8 cellular contexts compared by ENCODE assay signal in genomic region chr6:99467509-99468106, GRCh38. TPM values are rescaled to one million over a fixed set of nuclear protein-coding genes. Genes with fewer than 3 reads are reported as not detected.
DNase-seq lines count a peak whose midpoint lies in the region; FAIRE-seq and TF ChIP-seq lines count a peak whose summit lies in the region.

No MANE protein-coding gene starts in this region.

- H3K4me2 ChIP-seq in OCI-LY3 (ENCODE audit: low read length), result no peak overlapping the region
- no peak overlapping the region for H3K4me2 ChIP-seq in endothelial cell of umbilical vein (ENCODE audit: insufficient read depth, low read length)

- H3K4me3 Mint-ChIP-seq in HFFc6, result no peak overlapping the region
- H3K4me3 Mint-ChIP-seq in activated T-helper 2 cell treated with anti-CD3 and anti-CD28 coated beads, Interferon-gamma antibody, Interleukin-2, Interleukin-4, amounts not matched to agents 10 μg/mL and 5 μg/mL and 100 μg/mL, durations not matched to agents 14 hours and 24 hours and 36 hours (ENCODE audit: low read depth), result no peak overlapping the region
- no peak overlapping the region for H3K4me3 Mint-ChIP-seq in activated CD4-positive, alpha-beta T cell treated with anti-CD3 and anti-CD28 coated beads, Interleukin-2, amount 10 ng/mL, durations not matched to agents 24 days and 14 days

- H3K4me1 Mint-ChIP-seq in HFFc6 (ENCODE audit: low read depth), result no peaks in the 10 kb centered on the region
- no peaks in the 10 kb centered on the region for H3K4me1 Mint-ChIP-seq in activated T-helper 2 cell treated with anti-CD3 and anti-CD28 coated beads, Interferon-gamma antibody, Interleukin-2, Interleukin-4, amounts not matched to agents 10 μg/mL and 5 μg/mL and 100 μg/mL, durations not matched to agents 14 hours and 24 hours and 36 hours (ENCODE audit: low read depth)
- H3K4me1 Mint-ChIP-seq in activated CD4-positive, alpha-beta T cell treated with anti-CD3 and anti-CD28 coated beads, Interleukin-2, amount 10 ng/mL, durations not matched to agents 24 days and 14 days, result no peaks in the 10 kb centered on the region

- no peaks in the 10 kb centered on the region for H3K27me3 ChIP-seq in OCI-LY3 (ENCODE audit: low read depth, low read length)
- no peaks in the 10 kb centered on the region for H3K27me3 ChIP-seq in endothelial cell of umbilical vein (ENCODE audit: control insufficient read depth in 2 of 2, insufficient read depth in 2 of 2, low read length in 2 of 2)

- CTCF ChIA-PET in endothelial cell of umbilical vein (lab: Charles Lee), result interaction anchor here (0.5 to 3.0 kb wide), 26 partner anchors 10 to 899 kb away, joined by 3 to 57 read pairs (median 4); no protein-coding TSS in a partner anchor

- intact Hi-C loops in endothelial cell of umbilical vein (cut with micrococcal nuclease), result loop anchor here (1.0 to 5.0 kb wide), 3 partner anchors 147 to 355 kb away; no protein-coding TSS in a partner anchor
- intact Hi-C loops in activated T-helper 2 cell treated with anti-CD3 and anti-CD28 coated beads, Interferon-gamma antibody, Interleukin-2, Interleukin-4, amounts not matched to agents 10 μg/mL and 5 μg/mL and 100 μg/mL, durations not matched to agents 14 hours and 24 hours and 36 hours (cut with micrococcal nuclease), result loop anchor here (1.0 to 5.0 kb wide), 3 partner anchors 120 to 279 kb away; no protein-coding TSS in a partner anchor
- intact Hi-C loops in activated CD4-positive, alpha-beta T cell treated with anti-CD3 and anti-CD28 coated beads, Interleukin-2, amount 10 ng/mL, durations not matched to agents 24 days and 14 days (cut with micrococcal nuclease), result loop anchor here (1.0 to 5.0 kb wide), 3 partner anchors 55 to 279 kb away; no protein-coding TSS in a partner anchor

- H3K36me3 Mint-ChIP-seq in HFFc6 (ENCODE audit: low read depth), result no peaks in the 10 kb centered on the region
- H3K36me3 Mint-ChIP-seq in activated T-helper 2 cell treated with anti-CD3 and anti-CD28 coated beads, Interferon-gamma antibody, Interleukin-2, Interleukin-4, amounts not matched to agents 10 μg/mL and 5 μg/mL and 100 μg/mL, durations not matched to agents 14 hours and 24 hours and 36 hours (ENCODE audit: low read depth), result peaks cover 3% of the 10 kb centered on the region
- H3K36me3 Mint-ChIP-seq in activated CD4-positive, alpha-beta T cell treated with anti-CD3 and anti-CD28 coated beads, Interleukin-2, amount 10 ng/mL, durations not matched to agents 24 days and 14 days (ENCODE audit: low read depth), result no peaks in the 10 kb centered on the region

- H3K4me3 ChIP-seq in OCI-LY3 (ENCODE audit: low read length), result no peak overlapping the region
- no peak overlapping the region for H3K4me3 ChIP-seq in endothelial cell of umbilical vein (replicated peaks in 1 of 3; ENCODE audit: insufficient read depth in 1 of 3, low read depth in 1 of 3, low read length in 3 of 3)

- no peaks in the 10 kb centered on the region for H3K27me3 Mint-ChIP-seq in HFFc6 (ENCODE audit: insufficient read depth)
- H3K27me3 Mint-ChIP-seq in activated T-helper 2 cell treated with anti-CD3 and anti-CD28 coated beads, Interferon-gamma antibody, Interleukin-2, Interleukin-4, amounts not matched to agents 10 μg/mL and 5 μg/mL and 100 μg/mL, durations not matched to agents 14 hours and 24 hours and 36 hours (ENCODE audit: low read depth), result no peaks in the 10 kb centered on the region
- H3K27me3 Mint-ChIP-seq in activated CD4-positive, alpha-beta T cell treated with anti-CD3 and anti-CD28 coated beads, Interleukin-2, amount 10 ng/mL, durations not matched to agents 24 days and 14 days, result no peaks in the 10 kb centered on the region

- TF ChIP-seq POLR2A in endothelial cell of umbilical vein (IDR thresholded peaks at IDR 0.05; ENCODE audit: low read depth, low read length), result no peak

- H3K36me3 ChIP-seq in OCI-LY3 (replicated peaks; ENCODE audit: low read depth, low read length) (peaks cover 3% of the 10 kb centered on the region), endothelial cell of umbilical vein (ENCODE audit: control insufficient read depth in 2 of 2, extremely low read depth in 1 of 2, insufficient read depth in 2 of 2, low read length in 2 of 2) (peaks cover 0 to 1% of the 10 kb centered on the region in 2 experiments)

- DNase-seq in GM03348 (ENCODE audit: low spot score) (peak; percentile 60), HFFc6 (peak; percentile 7), endothelial cell of umbilical vein (ENCODE audit: low read depth, low spot score) (peak; percentile 28), pons (ENCODE audit: low spot score) (peak; percentile 40), cortex of kidney (lab: John Stamatoyannopoulos, UW) (no peak)
- DNase-seq in activated T-helper 2 cell treated with anti-CD3 and anti-CD28 coated beads, Interferon-gamma antibody, Interleukin-2, Interleukin-4, amounts not matched to agents 10 μg/mL and 5 μg/mL and 100 μg/mL, durations not matched to agents 14 hours and 24 hours and 36 hours (ENCODE audit: low spot score), result no peak
- no peak for DNase-seq in activated CD4-positive, alpha-beta T cell treated with anti-CD3 and anti-CD28 coated beads, Interleukin-2, amount 10 ng/mL, durations not matched to agents 24 days and 14 days

- no peaks in the 10 kb centered on the region for H3K9me3 ChIP-seq in OCI-LY3 (ENCODE audit: insufficient read depth, low read length)
- H3K9me3 ChIP-seq in endothelial cell of umbilical vein (replicated peaks; ENCODE audit: control insufficient read depth, insufficient read depth, low read length), result no peaks in the 10 kb centered on the region

- H3K79me2 ChIP-seq in OCI-LY3 (ENCODE audit: low read length), result no peaks in the 10 kb centered on the region
- no peaks in the 10 kb centered on the region for H3K79me2 ChIP-seq in endothelial cell of umbilical vein (ENCODE audit: control insufficient read depth, insufficient read depth, low read length)

- FAIRE-seq in endothelial cell of umbilical vein (lab: Jason Lieb, UNC), result no peak

- H4K20me1 ChIP-seq in OCI-LY3 (ENCODE audit: insufficient read depth, low read length) (no peaks in the 10 kb centered on the region), endothelial cell of umbilical vein (replicated peaks; ENCODE audit: control insufficient read depth, extremely low read depth, insufficient read depth, low read length) (no peaks in the 10 kb centered on the region)

- no peaks in the 10 kb centered on the region for H3K9me1 ChIP-seq in endothelial cell of umbilical vein (replicated peaks; ENCODE audit: control insufficient read depth, extremely low read depth, insufficient read depth, low read length)

- H3K27ac ChIP-seq in OCI-LY3 (ENCODE audit: low read length) (no peak overlapping the region), endothelial cell of umbilical vein (ENCODE audit: insufficient read depth, low read depth, low read length) (no peak overlapping the region)

- H3K9ac ChIP-seq in OCI-LY3 (ENCODE audit: low read length) (no peak overlapping the region), endothelial cell of umbilical vein (replicated peaks; ENCODE audit: extremely low read depth, insufficient read depth, low read length) (no peak overlapping the region)

- no TSS peak for BruUV-seq in endothelial cell of umbilical vein (replicated peaks; lab: Mats Ljungman, UMichigan)

- H2AFZ ChIP-seq in OCI-LY3 (ENCODE audit: low read depth, low read length), result no peak overlapping the region
- H2AFZ ChIP-seq in endothelial cell of umbilical vein (ENCODE audit: low read depth, low read length), result no peak overlapping the region

- no peaks in the 10 kb centered on the region for H3K9me3 Mint-ChIP-seq in HFFc6
- no peaks in the 10 kb centered on the region for H3K9me3 Mint-ChIP-seq in activated T-helper 2 cell treated with anti-CD3 and anti-CD28 coated beads, Interferon-gamma antibody, Interleukin-2, Interleukin-4, amounts not matched to agents 10 μg/mL and 5 μg/mL and 100 μg/mL, durations not matched to agents 14 hours and 24 hours and 36 hours
- H3K9me3 Mint-ChIP-seq in activated CD4-positive, alpha-beta T cell treated with anti-CD3 and anti-CD28 coated beads, Interleukin-2, amount 10 ng/mL, durations not matched to agents 24 days and 14 days, result no peaks in the 10 kb centered on the region

- POLR2A ChIA-PET in endothelial cell of umbilical vein (lab: Charles Lee), result no interaction called here

- H3K4me1 ChIP-seq in OCI-LY3 (ENCODE audit: low read length), result 0 out of 2 replicates have a peak, but pooled peaks cover 7% of the 10 kb centered on the region
- no peaks in the 10 kb centered on the region for H3K4me1 ChIP-seq in endothelial cell of umbilical vein (ENCODE audit: control insufficient read depth, extremely low read depth, insufficient read depth, low read length)

- TF ChIP-seq CTCF in HFFc6 (IDR thresholded peaks at IDR 0.05) (peak; percentile 84), OCI-LY3 (IDR thresholded peaks at IDR 0.05; ENCODE audit: low read depth, low read length) (peak; percentile 50), endothelial cell of umbilical vein (IDR thresholded peaks at IDR 0.05; ENCODE audit: extremely low read depth in 1 of 2, insufficient read depth in 1 of 2, low read depth in 1 of 2, low read length in 2 of 2) (peak; percentile 25 to 48)

- dilution Hi-C loops in endothelial cell of umbilical vein (cut with MboI; ENCODE audit: extremely low pct_ligation_motif_present, low sequenced_read_pairs), result no loop called here

- no peak overlapping the region for H3K27ac Mint-ChIP-seq in HFFc6
- no peak overlapping the region for H3K27ac Mint-ChIP-seq in activated T-helper 2 cell treated with anti-CD3 and anti-CD28 coated beads, Interferon-gamma antibody, Interleukin-2, Interleukin-4, amounts not matched to agents 10 μg/mL and 5 μg/mL and 100 μg/mL, durations not matched to agents 14 hours and 24 hours and 36 hours
- no peak overlapping the region for H3K27ac Mint-ChIP-seq in activated CD4-positive, alpha-beta T cell treated with anti-CD3 and anti-CD28 coated beads, Interleukin-2, amount 10 ng/mL, durations not matched to agents 24 days and 14 days

RNA-seq across cellular contexts. Expression of gene PNISR, which starts 42.5 kb away (rescaled TPM):
- 10 to 100 TPM; 40.9 to 51.3 (median 45.2) TPM for total RNA-seq in HFFc6 (2021; fragmentation: NEBNext Ultra II Directional; extraction: Animal tissue kit (Norgen Biotek cat#: 25700))
- total RNA-seq in endothelial cell of umbilical vein, result 79.9 and 106 TPM in 2 replicates
- 19.1 and 34.6 TPM in 2 replicates for polyA plus RNA-seq in endothelial cell of umbilical vein
- polyA plus RNA-seq in endothelial cell of umbilical vein (2011; cell fraction: cytosol; rRNA removed), result 13.5 and 17.4 TPM in 2 replicates
- polyA plus RNA-seq in endothelial cell of umbilical vein (2011; cell fraction: nucleus; rRNA removed), result 243 and 274 TPM in 2 replicates
- 51.8 and 68.7 TPM in 2 replicates for polyA plus RNA-seq in endothelial cell of umbilical vein (2012)
- polyA minus RNA-seq in endothelial cell of umbilical vein, result 54.1 and 55.4 TPM in 2 replicates
- polyA minus RNA-seq in endothelial cell of umbilical vein (2011; cell fraction: cytosol; rRNA and poly(A)+ RNA removed), result 13.4 TPM
- polyA minus RNA-seq in endothelial cell of umbilical vein (2011; cell fraction: nucleus; rRNA and poly(A)+ RNA removed), result 145 and 205 TPM in 2 replicates
- total RNA-seq in activated T-helper 2 cell treated with anti-CD3 and anti-CD28 coated beads, Interferon-gamma antibody, Interleukin-2, Interleukin-4, amounts not matched to agents 10 μg/mL and 5 μg/mL and 100 μg/mL, durations not matched to agents 14 hours and 24 hours and 36 hours, result 125 and 129 TPM in 2 replicates
- 109 and 117 TPM in 2 replicates for total RNA-seq in activated CD4-positive, alpha-beta T cell treated with anti-CD3 and anti-CD28 coated beads, Interleukin-2, amount 10 ng/mL, durations not matched to agents 24 days and 14 days

RNA-seq across cellular contexts. Expression of gene USP45, which starts 47.6 kb away (rescaled TPM):
- 10 to 100 TPM in 5 of 6 experiments, 1 to 10 TPM in 1; 9.9 to 12.7 (median 10.5) TPM for total RNA-seq in HFFc6 (2021; fragmentation: NEBNext Ultra II Directional; extraction: Animal tissue kit (Norgen Biotek cat#: 25700))
- total RNA-seq in endothelial cell of umbilical vein, result 11.3 and 13.6 TPM in 2 replicates
- 1.9 and 2.7 TPM in 2 replicates for polyA plus RNA-seq in endothelial cell of umbilical vein
- polyA plus RNA-seq in endothelial cell of umbilical vein (2011; cell fraction: cytosol; rRNA removed), result 6.1 and 6.7 TPM in 2 replicates
- 19.1 and 19.7 TPM in 2 replicates for polyA plus RNA-seq in endothelial cell of umbilical vein (2011; cell fraction: nucleus; rRNA removed)
- polyA plus RNA-seq in endothelial cell of umbilical vein (2012), result 10.6 and 12.8 TPM in 2 replicates
- 8.0 and 10.0 TPM in 2 replicates for polyA minus RNA-seq in endothelial cell of umbilical vein
- 6.1 TPM for polyA minus RNA-seq in endothelial cell of umbilical vein (2011; cell fraction: cytosol; rRNA and poly(A)+ RNA removed)
- polyA minus RNA-seq in endothelial cell of umbilical vein (2011; cell fraction: nucleus; rRNA and poly(A)+ RNA removed), result 11.9 and 15.1 TPM in 2 replicates
- 15.6 and 16.8 TPM in 2 replicates for total RNA-seq in activated T-helper 2 cell treated with anti-CD3 and anti-CD28 coated beads, Interferon-gamma antibody, Interleukin-2, Interleukin-4, amounts not matched to agents 10 μg/mL and 5 μg/mL and 100 μg/mL, durations not matched to agents 14 hours and 24 hours and 36 hours
- total RNA-seq in activated CD4-positive, alpha-beta T cell treated with anti-CD3 and anti-CD28 coated beads, Interleukin-2, amount 10 ng/mL, durations not matched to agents 24 days and 14 days, result 17.9 and 21.8 TPM in 2 replicates

Comparison
In these comparisons a context has a peak if more than half of its experiments do, and no peak if none do; other contexts are left out.
1. DNase-seq: peak in GM03348 (single experiment), HFFc6 (single experiment), endothelial cell of umbilical vein (single experiment) and pons (single experiment); none in cortex of kidney (single experiment), activated T-helper 2 cell treated with anti-CD3 and anti-CD28 coated beads, Interferon-gamma antibody, Interleukin-2, Interleukin-4, amounts not matched to agents 10 μg/mL and 5 μg/mL and 100 μg/mL, durations not matched to agents 14 hours and 24 hours and 36 hours (single experiment) and activated CD4-positive, alpha-beta T cell treated with anti-CD3 and anti-CD28 coated beads, Interleukin-2, amount 10 ng/mL, durations not matched to agents 24 days and 14 days (single experiment).
2. Peak in every context shown above with its lines, with median percentiles within 50 percentile points of each other: CTCF ChIP-seq.